Comparison of ENCODE assay signal across 11 cellular contexts in the genomic region with DNA sequence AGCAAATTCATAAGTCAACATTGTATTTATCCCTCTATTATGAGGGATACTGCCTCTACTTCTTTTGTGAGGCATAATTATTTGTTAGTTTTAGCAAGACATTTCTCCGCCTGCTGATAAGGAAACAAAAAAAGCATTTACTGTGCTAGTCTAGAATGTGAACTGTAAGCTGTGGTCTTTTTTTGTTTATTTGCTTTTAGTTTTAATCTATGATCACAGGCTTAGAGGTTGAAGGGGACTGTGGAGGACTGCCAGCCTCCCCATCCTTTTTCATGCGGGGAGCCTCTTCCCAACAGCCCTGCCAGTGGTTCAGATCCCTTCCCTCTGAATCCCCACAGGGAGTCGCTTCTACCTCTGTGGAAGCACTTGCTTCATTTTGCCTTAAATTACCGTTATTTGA.
"Had no signal": no experiment of that assay in that cellular context is flagged by ENCODE, and none has a peak within 500 bp of the region (broad histone marks: within the 10 kb centered on the region; RNA-seq: fewer than 3 reads in every experiment).

No MANE protein-coding gene starts in this region.

- H3K27ac ChIP-seq: parathyroid adenoma had no signal

- H3K9me3 Mint-ChIP-seq: activated naive CD4-positive, alpha-beta T cell treated with anti-CD3 and anti-CD28 coated beads, Interleukin-2, amount 50 U/mL, for 24 hours; endodermal cell; stimulated activated naive CD8-positive, alpha-beta T cell treated with anti-CD3 and anti-CD28 coated beads, Interleukin-15, amount 100 ng/mL, for 72 hours had no signal

- H3K36me3 Mint-ChIP-seq: activated naive CD4-positive, alpha-beta T cell treated with anti-CD3 and anti-CD28 coated beads, Interleukin-2, amount 50 U/mL, for 24 hours had no signal

- H3K4me1 Mint-ChIP-seq: activated naive CD4-positive, alpha-beta T cell treated with anti-CD3 and anti-CD28 coated beads, Interleukin-2, amount 50 U/mL, for 24 hours; endodermal cell; stimulated activated naive CD8-positive, alpha-beta T cell treated with anti-CD3 and anti-CD28 coated beads, Interleukin-15, amount 100 ng/mL, for 72 hours had no signal

- DNase-seq: activated CD4-positive, alpha-beta T cell treated with anti-CD3 and anti-CD28 coated beads, Interleukin-2, amount 50 U/mL, for 4 hours; activated T-cell treated with anti-CD3 and anti-CD28 coated beads, Interleukin-2, amount 50 U/mL, for 1 hour; endodermal cell; erythroblast; hypothalamus; midbrain; stimulated activated CD4-positive, alpha-beta T cell treated with anti-CD3 and anti-CD28 coated beads, Interleukin-15, amount 100 ng/mL, for 24 hours; stimulated activated CD4-positive, alpha-beta T cell treated with anti-CD3 and anti-CD28 coated beads, Interleukin-4, amount 100 ng/mL, for 4 hours; stimulated activated naive CD8-positive, alpha-beta T cell treated with anti-CD3 and anti-CD28 coated beads, Interleukin-15, amount 100 ng/mL, for 72 hours had no signal

- H3K27ac Mint-ChIP-seq: activated naive CD4-positive, alpha-beta T cell treated with anti-CD3 and anti-CD28 coated beads, Interleukin-2, amount 50 U/mL, for 24 hours; endodermal cell; stimulated activated naive CD8-positive, alpha-beta T cell treated with anti-CD3 and anti-CD28 coated beads, Interleukin-15, amount 100 ng/mL, for 72 hours had no signal

- H3K4me3 Mint-ChIP-seq: activated naive CD4-positive, alpha-beta T cell treated with anti-CD3 and anti-CD28 coated beads, Interleukin-2, amount 50 U/mL, for 24 hours; endodermal cell; stimulated activated naive CD8-positive, alpha-beta T cell treated with anti-CD3 and anti-CD28 coated beads, Interleukin-15, amount 100 ng/mL, for 72 hours had no signal

- H3K4me1 ChIP-seq: parathyroid adenoma had no signal

- ATAC-seq: stimulated activated naive CD8-positive, alpha-beta T cell treated with anti-CD3 and anti-CD28 coated beads, Interleukin-15, amount 100 ng/mL, for 72 hours had no signal
